In genomic region chr2:27262379-27263286, GRCh38 we compare ENCODE assay signal across 8 cellular contexts. TPM values are rescaled to one million over a fixed set of nuclear protein-coding genes. Genes with fewer than 3 reads are reported as not detected.
A peak's percentile ranks its signal among the peaks of the same experiment; 100 is the strongest.
DNase-seq lines count a peak whose midpoint lies in the region; ATAC-seq and TF ChIP-seq lines count a peak whose summit lies in the region.

Gene SLC30A3 (minus strand): TSS chr2:27263047. CDS start chr2:27262906, 141 bp downstream.

- H3K4me3 ChIP-seq in liver (ENCODE audit: low read depth in 1 of 3, low read length in 3 of 3), result peak within 1 kb of the TSS; percentile 3 to 49 (median 25)

- H3K36me3 ChIP-seq in liver (ENCODE audit: control insufficient read depth in 4 of 4, insufficient read depth in 3 of 4, low read depth in 1 of 4, low read length in 3 of 4), result no peaks in the 10 kb centered on the region

- H3K27me3 ChIP-seq in liver (ENCODE audit: control insufficient read depth in 4 of 4, insufficient read depth in 4 of 4, low read length in 3 of 4), result peaks cover 0 to 24% (median 4%) of the 10 kb centered on the region in 4 donors

- in situ Hi-C loops in G401 (cut with HindIII; ENCODE audit: low sequenced_read_pairs) (no loop called here), KBM-7 (cut with MboI; ENCODE audit: low pct_unique_long_range_greater_than_20kb, low sequenced_read_pairs) (no loop called here)

- peaks cover 10 to 35% (median 22%) of the 10 kb centered on the region in 4 donors for H3K4me1 ChIP-seq in liver (ENCODE audit: control insufficient read depth in 4 of 4, insufficient read depth in 4 of 4, low read length in 3 of 4)

- no peak for TF ChIP-seq RAD21 in liver (IDR thresholded peaks at IDR 0.05)

- no peak for ATAC-seq in GM21786 (IDR thresholded peaks at IDR 0.05; ENCODE audit: unreplicated experiment)
- ATAC-seq in HG03025 (IDR thresholded peaks at IDR 0.05; ENCODE audit: low FRiP score, unreplicated experiment), result no peak

- peak; percentile 14 for DNase-seq in G401 (ENCODE audit: low spot score)
- DNase-seq in KBM-7, result peak; percentile 77
- DNase-seq in activated CD4-positive, CD25-positive, alpha-beta regulatory T cell (lab: John Stamatoyannopoulos, UW), result peak; percentile 20 to 28 (median 22)
- peak; percentile 53 for DNase-seq in central memory CD4-positive, alpha-beta T cell
- peak; percentile 73 for DNase-seq in stimulated activated CD4-positive, alpha-beta T cell treated with anti-CD3 and anti-CD28 coated beads, Interleukin-4, amount 100 ng/mL, for 1 hour

- 3% methylated on average over 96 of the region's 96 CpGs for WGBS in liver

- TF ChIP-seq CTCF in liver (IDR thresholded peaks at IDR 0.05; ENCODE audit: low read depth, low read length, missing input control), result no peak

- no peak within 1 kb of the TSS for H3K9ac ChIP-seq in liver (ENCODE audit: low read depth in 1 of 2, low read length in 2 of 2)

- H3K9me3 ChIP-seq in liver (ENCODE audit: control insufficient read depth in 4 of 4, low read length in 3 of 4), result no peaks in the 10 kb centered on the region

- no peak within 1 kb of the TSS for H3K27ac ChIP-seq in liver (ENCODE audit: low read depth in 1 of 2, low read length in 2 of 2)

TF ChIP-seq in liver, 16 proteins besides CTCF, POLR2A, EP300 and RAD21:
- TF ChIP-seq SP1 (IDR thresholded peaks at IDR 0.05) (no peak), FOXA1 (IDR thresholded peaks at IDR 0.05) (no peak), EGR1 (IDR thresholded peaks at IDR 0.05; ENCODE audit: low read depth in 2 of 2) (no peak), MAX (IDR thresholded peaks at IDR 0.05) (no peak), TAF1 (conservative IDR thresholded peaks at IDR 0.05) (no peak), HNF4G (IDR thresholded peaks at IDR 0.05) (no peak), ZBTB33 (IDR thresholded peaks at IDR 0.05) (no peak), FOXA2 (IDR thresholded peaks at IDR 0.05) (no peak), JUND (IDR thresholded peaks at IDR 0.05) (no peak), ATF3 (IDR thresholded peaks at IDR 0.05) (no peak), NR2F2 (IDR thresholded peaks at IDR 0.05) (no peak), HNF4A (conservative IDR thresholded peaks at IDR 0.05) (no peak), YY1 (IDR thresholded peaks at IDR 0.05) (no peak), RXRA (IDR thresholded peaks at IDR 0.05) (no peak), GABPA (IDR thresholded peaks at IDR 0.05 in 1 of 2, conservative IDR thresholded peaks at IDR 0.05 in 1 of 2) (no peak), REST (IDR thresholded peaks at IDR 0.05) (no peak)
TF ChIP-seq in liver: peak in this region for 0.

RNA-seq across cellular contexts. Expression of gene SLC30A3, which starts in this region (rescaled TPM):
- 1.3 and 2.6 TPM in 2 replicates for total RNA-seq in G401 (2014; rRNA removed; shearing (Covaris generic))
- not detected for total RNA-seq in liver
- under 1 TPM in 1 of 2 donors, not detected in 1; 0.20 TPM for polyA plus RNA-seq in liver

Comparison
In these comparisons a context has a peak if more than half of its experiments do, and no peak if none do; other contexts are left out.
1. DNase-seq: peak in every context shown above with its lines; median percentile 77 in KBM-7; 73 in stimulated activated CD4-positive, alpha-beta T cell treated with anti-CD3 and anti-CD28 coated beads, Interleukin-4, amount 100 ng/mL, for 1 hour; 53 in central memory CD4-positive, alpha-beta T cell; 22 in activated CD4-positive, CD25-positive, alpha-beta regulatory T cell; 14 in G401.